In genomic region chr13:63435668-63436275, GRCh38 we compare ENCODE assay signal across 12 cellular contexts.
A peak's percentile ranks its signal among the peaks of the same experiment; 100 is the strongest.
DNase-seq lines count a peak whose midpoint lies in the region; ATAC-seq, FAIRE-seq and TF ChIP-seq lines count a peak whose summit lies in the region.
"Had no signal": no experiment of that assay in that cellular context is flagged by ENCODE, and none has a peak within 500 bp of the region (broad histone marks: within the 10 kb centered on the region; RNA-seq: fewer than 3 reads in every experiment).

No MANE protein-coding gene starts in this region.

- in situ Hi-C loops in ACHN (cut with HindIII; ENCODE audit: low pct_ligation_motif_present, low pct_unique_long_range_greater_than_20kb, low sequenced_read_pairs) (no loop called here), astrocyte of the cerebellum (cut with HindIII; ENCODE audit: low sequenced_read_pairs) (no loop called here)

- no peaks in the 10 kb centered on the region for H3K4me1 ChIP-seq in Peyer's patch
- H3K4me1 ChIP-seq: parathyroid adenoma, tibial artery had no signal

- no peaks in the 10 kb centered on the region for H3K27me3 ChIP-seq in H7 (ENCODE audit: control insufficient read depth, insufficient read depth, low read length)
- H3K27me3 ChIP-seq in Peyer's patch, result no peaks in the 10 kb centered on the region
- H3K27me3 ChIP-seq: tibial artery had no signal

- H3K9me3 ChIP-seq in Peyer's patch, result no peaks in the 10 kb centered on the region
- H3K9me3 ChIP-seq: tibial artery had no signal

- DNase-seq in ACHN, result peak; percentile 90
- DNase-seq in HTR-8/SVneo (ENCODE audit: insufficient read length, low spot score), result peak; percentile 28
- peak; percentile 97 for DNase-seq in astrocyte of the cerebellum (ENCODE audit: low read depth)
- peak; percentile 82 for DNase-seq in kidney glomerular epithelial cell (lab: John Stamatoyannopoulos, UW)
- no peak for DNase-seq in H7
- no peak for DNase-seq in NCI-H82 treated with DMSO at 0.1 percent for 48 hours (lab: John Stamatoyannopoulos, UW; ENCODE audit: unreplicated experiment)
- DNase-seq in Peyer's patch, result no peak
- DNase-seq: activated effector memory CD4-positive, alpha-beta T cell treated with Interleukin-2 at 50 U/mL for 16 hours; NCI-H1092; tibial artery had no signal

- H3K27ac ChIP-seq in Peyer's patch, result no peak overlapping the region
- H3K27ac ChIP-seq: parathyroid adenoma, tibial artery had no signal

- no peaks in the 10 kb centered on the region for H3K36me3 ChIP-seq in H7 (replicated peaks; ENCODE audit: control insufficient read depth, insufficient read depth, low read length)
- no peaks in the 10 kb centered on the region for H3K36me3 ChIP-seq in Peyer's patch
- H3K36me3 ChIP-seq: tibial artery had no signal

- no peak overlapping the region for H3K4me3 ChIP-seq in astrocyte of the cerebellum (ENCODE audit: low read depth, low read length)
- H3K4me3 ChIP-seq in H7 (ENCODE audit: insufficient read depth, low read depth, low read length), result no peak overlapping the region
- no peak overlapping the region for H3K4me3 ChIP-seq in Peyer's patch
- H3K4me3 ChIP-seq: tibial artery had no signal

- no peak for ATAC-seq in GM21723 (IDR thresholded peaks at IDR 0.05; ENCODE audit: unreplicated experiment)

- no peak for FAIRE-seq in HTR-8/SVneo (lab: Jason Lieb, UNC)

- TF ChIP-seq POLR2A in Peyer's patch (IDR thresholded peaks at IDR 0.05), result no peak

- TF ChIP-seq CTCF in astrocyte of the cerebellum (IDR thresholded peaks at IDR 0.05; ENCODE audit: low read depth, low read length, missing control alignments) (no peak), Peyer's patch (IDR thresholded peaks at IDR 0.05) (no peak)

Comparison
In these comparisons a context has a peak if more than half of its experiments do, and no peak if none do; other contexts are left out.
1. DNase-seq: peak in ACHN (single experiment), HTR-8/SVneo (single experiment), astrocyte of the cerebellum (single experiment) and kidney glomerular epithelial cell (single experiment); none in H7 (single experiment), NCI-H82 treated with DMSO at 0.1 percent for 48 hours (single experiment) and Peyer's patch (0 of 3).